8 cellular contexts compared by ENCODE assay signal in genomic region chr13:45417790-45418534, GRCh38. TPM values are rescaled to one million over a fixed set of nuclear protein-coding genes. Genes with fewer than 3 reads are reported as not detected.
DNase-seq lines count a peak whose midpoint lies in the region; ATAC-seq, FAIRE-seq and TF ChIP-seq lines count a peak whose summit lies in the region.

TSS of gene SLC25A30 (minus strand) at chr13:45418373. CDS start at chr13:45411425, 6,948 bp downstream.

- DNase-seq in DMS153 (lab: John Stamatoyannopoulos, UW): peak; percentile 72
- DNase-seq in RCC 7860 (ENCODE audit: low spot score): peak; percentile 70
- peak; percentile 93 to 95 for DNase-seq in activated T-cell treated with anti-CD3 and anti-CD28 coated beads, Interleukin-2, amount 50 U/mL, for 72 hours
- peak; percentile 39 for DNase-seq in esophagus squamous epithelium (lab: John Stamatoyannopoulos, UW)
- DNase-seq in myocyte (ENCODE audit: low read depth): peak; percentile 93
- DNase-seq in stimulated activated CD8-positive, alpha-beta memory T cell treated with anti-CD3 and anti-CD28 coated beads, Interleukin-7, amount 100 ng/mL, for 48 hours (ENCODE audit: extremely low read depth in 1 of 2, low read depth in 1 of 2): peak; percentile 83 to 91

- H3K36me3 ChIP-seq in esophagus squamous epithelium: no peaks in the 10 kb centered on the region

- WGBS in esophagus squamous epithelium, 2 donors: 0% methylated on average over 7 of the region's 64 CpGs; no CpG with 5 or more reads in 1 of the 2 donors

- peaks cover 0 to 2% of the 10 kb centered on the region in 2 donors for H3K36me3 Mint-ChIP-seq in activated T-cell treated with anti-CD3 and anti-CD28 coated beads, Interleukin-2, amount 50 U/mL, for 72 hours (ENCODE audit: insufficient read depth in 2 of 2)

- H3K27me3 Mint-ChIP-seq in activated T-cell treated with anti-CD3 and anti-CD28 coated beads, Interleukin-2, amount 50 U/mL, for 72 hours (ENCODE audit: low read depth): no peaks in the 10 kb centered on the region

- TF ChIP-seq POLR2A in esophagus squamous epithelium (IDR thresholded peaks at IDR 0.05): peak in 2 of 4 donors; percentile 59 to 75

- no peaks in the 10 kb centered on the region for H3K27me3 ChIP-seq in esophagus squamous epithelium

- peaks cover 14% of the 10 kb centered on the region for H3K4me1 Mint-ChIP-seq in activated T-cell treated with anti-CD3 and anti-CD28 coated beads, Interleukin-2, amount 50 U/mL, for 72 hours (ENCODE audit: low read depth)

- peak; percentile 94 for ATAC-seq in GM21529 (IDR thresholded peaks at IDR 0.05; ENCODE audit: unreplicated experiment)
- ATAC-seq in activated T-cell treated with anti-CD3 and anti-CD28 coated beads, Interleukin-2, amount 50 U/mL, for 72 hours (replicated peaks in 1 of 2): peak; percentile 92 to 95

- no peak for TF ChIP-seq CTCF in esophagus squamous epithelium (IDR thresholded peaks at IDR 0.05)

- peaks cover 14 to 43% (median 26%) of the 10 kb centered on the region in 3 donors for H3K4me1 ChIP-seq in esophagus squamous epithelium

- intact Hi-C loops in esophagus squamous epithelium (cut with DNase I): no loop called here

- H3K9me3 Mint-ChIP-seq in activated T-cell treated with anti-CD3 and anti-CD28 coated beads, Interleukin-2, amount 50 U/mL, for 72 hours: no peaks in the 10 kb centered on the region

- peak within 1 kb of the TSS; percentile 55 to 79 (median 70) for H3K4me3 ChIP-seq in esophagus squamous epithelium

- FAIRE-seq in RCC 7860 (lab: Jason Lieb, UNC): no peak

- H3K27ac Mint-ChIP-seq in activated T-cell treated with anti-CD3 and anti-CD28 coated beads, Interleukin-2, amount 50 U/mL, for 72 hours: peak within 1 kb of the TSS; percentile 97

- TF ChIP-seq RAD21 in Ishikawa (IDR thresholded peaks at IDR 0.05; ENCODE audit: low read depth): no peak

- H3K4me3 Mint-ChIP-seq in activated T-cell treated with anti-CD3 and anti-CD28 coated beads, Interleukin-2, amount 50 U/mL, for 72 hours: peak within 1 kb of the TSS; percentile 89 to 100

- no peaks in the 10 kb centered on the region for H3K9me3 ChIP-seq in esophagus squamous epithelium

- TF ChIP-seq EP300 in Ishikawa (IDR thresholded peaks at IDR 0.05; ENCODE audit: borderline replicate concordance): no peak

- peak within 1 kb of the TSS; percentile 85 to 93 (median 90) for H3K27ac ChIP-seq in esophagus squamous epithelium

TF ChIP-seq in Ishikawa, 13 proteins besides CTCF, POLR2A, EP300 and RAD21:
- TF ChIP-seq YY1 (IDR thresholded peaks at IDR 0.05; ENCODE audit: low read depth): 0 out of 2 replicates have a peak, but pooled peaks have one; percentile 17
- TF ChIP-seq, protein P1, sequence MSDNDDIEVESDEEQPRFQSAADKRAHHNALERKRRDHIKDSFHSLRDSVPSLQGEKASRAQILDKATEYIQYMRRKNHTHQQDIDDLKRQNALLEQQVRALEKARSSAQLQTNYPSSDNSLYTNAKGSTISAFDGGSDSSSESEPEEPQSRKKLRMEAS (IDR thresholded peaks at IDR 0.05): peak; percentile 57
- TF ChIP-seq TAF1 (IDR thresholded peaks at IDR 0.05; ENCODE audit: low read depth): peak; percentile 89
- TF ChIP-seq TEAD4 (IDR thresholded peaks at IDR 0.05): peak; percentile 40; the same call in 1 of the 2 replicates
- TF ChIP-seq, protein P2, sequence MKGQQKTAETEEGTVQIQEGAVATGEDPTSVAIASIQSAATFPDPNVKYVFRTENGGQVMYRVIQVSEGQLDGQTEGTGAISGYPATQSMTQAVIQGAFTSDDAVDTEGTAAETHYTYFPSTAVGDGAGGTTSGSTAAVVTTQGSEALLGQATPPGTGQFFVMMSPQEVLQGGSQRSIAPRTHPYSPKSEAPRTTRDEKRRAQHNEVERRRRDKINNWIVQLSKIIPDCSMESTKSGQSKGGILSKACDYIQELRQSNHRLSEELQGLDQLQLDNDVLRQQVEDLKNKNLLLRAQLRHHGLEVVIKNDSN (IDR thresholded peaks at IDR 0.05): peak; percentile 35; the same call in 1 of the 2 replicates
- TF ChIP-seq NFIC (IDR thresholded peaks at IDR 0.05): 0 out of 2 replicates have a peak, but pooled peaks have one; percentile 9
- peak; percentile 22; the same call in 1 of the 2 replicates for TF ChIP-seq TCF12 (IDR thresholded peaks at IDR 0.05; ENCODE audit: low read depth)
- no peak for TF ChIP-seq FOXM1 (IDR thresholded peaks at IDR 0.05; ENCODE audit: borderline replicate concordance, low read depth)
- no peak for TF ChIP-seq EGR1 (IDR thresholded peaks at IDR 0.05)
- no peak for TF ChIP-seq ZBTB7A (IDR thresholded peaks at IDR 0.05; ENCODE audit: low read depth)

RNA-seq across cellular contexts. Expression of gene SLC25A30, which starts in this region (rescaled TPM):
- 10 to 100 TPM; 17.9 to 19.8 TPM for total RNA-seq in activated T-cell treated with anti-CD3 and anti-CD28 coated beads, Interleukin-2, amount 50 U/mL, for 72 hours
- total RNA-seq in esophagus squamous epithelium (1 to 10 TPM; 1.7 to 6.7 (median 5.8) TPM), myocyte (8.8 and 12.3 TPM in 2 replicates)
- polyA plus RNA-seq in myocyte (2012): 11.8 TPM

Comparison
In these comparisons a context has a peak if more than half of its experiments do, and no peak if none do; other contexts are left out.
1. Peak in every context shown above with its lines: DNase-seq, ATAC-seq, H3K4me3 ChIP-seq and H3K27ac ChIP-seq.
2. DNase-seq: peak in every context shown above with its lines; median percentile 94 in activated T-cell treated with anti-CD3 and anti-CD28 coated beads, Interleukin-2, amount 50 U/mL, for 72 hours; 93 in myocyte; 87 in stimulated activated CD8-positive, alpha-beta memory T cell treated with anti-CD3 and anti-CD28 coated beads, Interleukin-7, amount 100 ng/mL, for 48 hours; 72 in DMS153; 70 in RCC 7860; 39 in esophagus squamous epithelium.